Comparison of ENCODE assay signal across 1 cellular context in genomic region chr1:20110679-20111078, GRCh38.
TF ChIP-seq lines count a peak whose summit lies in the region.

No MANE protein-coding gene starts in this region.

TF ChIP-seq in GM23338, 12 proteins besides CTCF, POLR2A, EP300 and RAD21 (continued from another document):
- TF ChIP-seq REST (IDR thresholded peaks at IDR 0.05; ENCODE audit: unreplicated experiment) (no peak), CREB1 (CRISPR knock-in tag; IDR thresholded peaks at IDR 0.05; ENCODE audit: low read depth) (no peak), POLR2AphosphoS5 (IDR thresholded peaks at IDR 0.05; ENCODE audit: low read depth) (no peak), ZNF331 (CRISPR knock-in tag; IDR thresholded peaks at IDR 0.05; ENCODE audit: low read depth) (no peak), JUNB (IDR thresholded peaks at IDR 0.05; ENCODE audit: unreplicated experiment) (no peak), ZNF114 (CRISPR knock-in tag; IDR thresholded peaks at IDR 0.05) (no peak)
- TF ChIP-seq, protein P1, sequence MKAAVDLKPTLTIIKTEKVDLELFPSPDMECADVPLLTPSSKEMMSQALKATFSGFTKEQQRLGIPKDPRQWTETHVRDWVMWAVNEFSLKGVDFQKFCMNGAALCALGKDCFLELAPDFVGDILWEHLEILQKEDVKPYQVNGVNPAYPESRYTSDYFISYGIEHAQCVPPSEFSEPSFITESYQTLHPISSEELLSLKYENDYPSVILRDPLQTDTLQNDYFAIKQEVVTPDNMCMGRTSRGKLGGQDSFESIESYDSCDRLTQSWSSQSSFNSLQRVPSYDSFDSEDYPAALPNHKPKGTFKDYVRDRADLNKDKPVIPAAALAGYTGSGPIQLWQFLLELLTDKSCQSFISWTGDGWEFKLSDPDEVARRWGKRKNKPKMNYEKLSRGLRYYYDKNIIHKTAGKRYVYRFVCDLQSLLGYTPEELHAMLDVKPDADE (IDR thresholded peaks at IDR 0.05) = no peak
